Comparison of ENCODE assay signal across 34 cellular contexts in genomic region chr21:43934116-43934515, GRCh38.
"Had no signal": no experiment of that assay in that cellular context is flagged by ENCODE, and none has a peak within 500 bp of the region (broad histone marks: within the 10 kb centered on the region; RNA-seq: fewer than 3 reads in every experiment).

No MANE protein-coding gene starts in this region.

- H3K4me2 ChIP-seq: KMS-11, SK-N-SH had no signal

- H3K27me3 Mint-ChIP-seq: activated B cell treated with CpG ODN at 0.5 μM for 24 hours; activated CD8-positive, alpha-beta T cell treated with anti-CD3 and anti-CD28 coated beads for 36 hours; activated T-helper 17 cell treated with anti-CD3 and anti-CD28 coated beads, Interleukin-2, amount 50 U/mL, for 72 hours had no signal

- H3K4me3 Mint-ChIP-seq: activated B cell treated with CpG ODN at 0.5 μM for 24 hours; activated CD8-positive, alpha-beta T cell treated with anti-CD3 and anti-CD28 coated beads for 36 hours; activated T-cell treated with anti-CD3 and anti-CD28 coated beads, Interleukin-2, amount 50 U/mL, for 72 hours; activated T-helper 17 cell treated with anti-CD3 and anti-CD28 coated beads, Interleukin-2, amount 50 U/mL, for 72 hours; T-helper 1 cell treated with Interleukin-12 subunit alpha and Interleukin-12 subunit beta and Interleukin-4 antibody, amounts not matched to agents 30 μg/mL and 1 μg/mL, for 36 hours; T-helper 2 cell treated with Interferon-gamma antibody and Interleukin-4, amounts not matched to agents 5 μg/mL and 100 μg/mL, for 36 hours had no signal

- ATAC-seq: activated CD8-positive, alpha-beta T cell treated with anti-CD3 and anti-CD28 coated beads for 36 hours; activated T-cell treated with anti-CD3 and anti-CD28 coated beads, Interleukin-2, amount 50 U/mL, for 72 hours; activated T-helper 17 cell treated with anti-CD3 and anti-CD28 coated beads, Interleukin-2, amount 50 U/mL, for 72 hours; body of pancreas; PC-3 had no signal

- FAIRE-seq: astrocyte, bronchial epithelial cell had no signal

- H3K27ac Mint-ChIP-seq: activated B cell treated with CpG ODN at 0.5 μM for 24 hours; activated CD8-positive, alpha-beta T cell treated with anti-CD3 and anti-CD28 coated beads for 36 hours; activated T-cell treated with anti-CD3 and anti-CD28 coated beads, Interleukin-2, amount 50 U/mL, for 72 hours; activated T-helper 17 cell treated with anti-CD3 and anti-CD28 coated beads, Interleukin-2, amount 50 U/mL, for 72 hours; T-helper 1 cell treated with Interleukin-12 subunit alpha and Interleukin-12 subunit beta and Interleukin-4 antibody, amounts not matched to agents 30 μg/mL and 1 μg/mL, for 36 hours; T-helper 2 cell treated with Interferon-gamma antibody and Interleukin-4, amounts not matched to agents 5 μg/mL and 100 μg/mL, for 36 hours had no signal

- H3K9ac ChIP-seq: KMS-11, SK-N-SH had no signal

- H3K27ac ChIP-seq: adrenal gland, body of pancreas, KMS-11, Peyer's patch, SJSA1 had no signal

- H3K9me3 ChIP-seq: adrenal gland, body of pancreas, Peyer's patch, SJSA1, SK-N-SH had no signal

- H3K36me3 ChIP-seq: adrenal gland had no signal

- DNase-seq: activated B cell treated with CpG ODN at 0.5 μM for 24 hours; activated CD4-positive, alpha-beta T cell treated with anti-CD3 and anti-CD28 coated beads for 4 hours; activated CD4-positive, alpha-beta T cell treated with anti-CD3 and anti-CD28 coated beads, Interleukin-2, amount 50 U/mL, for 4 hours; activated CD4-positive, CD25-positive, alpha-beta regulatory T cell treated with anti-CD3 and anti-CD28 coated beads, Interleukin-2, amount 50 U/mL, for 72 hours; activated CD8-positive, alpha-beta T cell treated with anti-CD3 and anti-CD28 coated beads for 36 hours; activated effector memory CD4-positive, alpha-beta T cell treated with anti-CD3 and anti-CD28 coated beads, Interleukin-2, amount 50 U/mL, for 16 hours; activated naive CD4-positive, alpha-beta T cell; activated naive CD4-positive, alpha-beta T cell treated with anti-CD3 and anti-CD28 coated beads, Interleukin-2, amount 50 U/mL, for 16 hours; activated T-cell treated with anti-CD3 and anti-CD28 coated beads, Interleukin-2, amount 50 U/mL, for 1 hour; activated T-cell treated with anti-CD3 and anti-CD28 coated beads, Interleukin-2, amount 50 U/mL, for 72 hours; adrenal gland; body of pancreas; MM.1S; MV-4-11; NCI-H1092; NCI-H1436 treated with DMSO at 0.1 percent for 48 hours; NCI-H1694 treated with DMSO at 0.1 percent for 48 hours; NCI-H2029; NCI-H345; NCI-H526; NCI-H748 treated with DMSO at 0.1 percent for 48 hours; NK-92 treated with Interleukin-12 subunit alpha and Interleukin-12 subunit beta, amount 100 ng/mL, for 24 hours; PC-3; Peyer's patch; RPMI8226; SHP77 treated with DMSO at 0.1 percent for 48 hours; SK-N-SH had no signal

- H3K27me3 ChIP-seq: adrenal gland, body of pancreas, Peyer's patch, SJSA1 had no signal

- H3K9me3 Mint-ChIP-seq: activated B cell treated with CpG ODN at 0.5 μM for 24 hours; activated CD8-positive, alpha-beta T cell treated with anti-CD3 and anti-CD28 coated beads for 36 hours; activated T-cell treated with anti-CD3 and anti-CD28 coated beads, Interleukin-2, amount 50 U/mL, for 72 hours; activated T-helper 17 cell treated with anti-CD3 and anti-CD28 coated beads, Interleukin-2, amount 50 U/mL, for 72 hours; T-helper 1 cell treated with Interleukin-12 subunit alpha and Interleukin-12 subunit beta and Interleukin-4 antibody, amounts not matched to agents 30 μg/mL and 1 μg/mL, for 36 hours; T-helper 2 cell treated with Interferon-gamma antibody and Interleukin-4, amounts not matched to agents 5 μg/mL and 100 μg/mL, for 36 hours had no signal

- H3K4me3 ChIP-seq: adrenal gland, body of pancreas, Peyer's patch, SJSA1 had no signal
